7 cellular contexts compared by ENCODE assay signal in genomic region chr19:50512112-50512998, GRCh38. TPM values are rescaled to one million over a fixed set of nuclear protein-coding genes. Genes with fewer than 3 reads are reported as not detected.
A peak's percentile ranks its signal among the peaks of the same experiment; 100 is the strongest.
DNase-seq lines count a peak whose midpoint lies in the region; ATAC-seq and TF ChIP-seq lines count a peak whose summit lies in the region.
"Had no signal": no experiment of that assay in that cellular context is flagged by ENCODE, and none has a peak within 500 bp of the region (broad histone marks: within the 10 kb centered on the region; RNA-seq: fewer than 3 reads in every experiment).

No MANE protein-coding gene starts in this region.

- BruUV-seq in OCI-LY7 (replicated peaks; lab: Mats Ljungman, UMichigan): no TSS peak

- peak overlapping the region; percentile 24 for H3K9ac ChIP-seq in iPS-15b (ENCODE audit: low read depth, low read length)

- H3K4me1 ChIP-seq in ACC112 (ENCODE audit: control insufficient read depth, insufficient read depth, low read length, unreplicated experiment): no peaks in the 10 kb centered on the region
- H3K4me1 ChIP-seq in OCI-LY7 (ENCODE audit: insufficient read depth, low read length, poor library complexity, severe bottlenecking): peaks cover 12% of the 10 kb centered on the region
- H3K4me1 ChIP-seq in iPS-15b (ENCODE audit: control insufficient read depth, insufficient read depth, low read length): no peaks in the 10 kb centered on the region

- H3K9me2 ChIP-seq in OCI-LY7 (ENCODE audit: insufficient read depth, low read length): no peaks in the 10 kb centered on the region

- peak overlapping the region; percentile 60 for H3K4me2 ChIP-seq in OCI-LY7 (ENCODE audit: low read length)

- H3K36me3 ChIP-seq in ACC112 (ENCODE audit: insufficient read depth, low read length): no peaks in the 10 kb centered on the region
- no peaks in the 10 kb centered on the region for H3K36me3 ChIP-seq in OCI-LY7 (ENCODE audit: insufficient read depth, low read length)
- no peaks in the 10 kb centered on the region for H3K36me3 ChIP-seq in iPS-15b (ENCODE audit: control insufficient read depth, insufficient read depth, low read length)

- CTCF ChIA-PET in OCI-LY7 (lab: Charles Lee; ENCODE audit: unreplicated experiment): no interaction called here

- H3K27me3 ChIP-seq in ACC112 (ENCODE audit: insufficient read depth, low read length): no peaks in the 10 kb centered on the region
- peaks cover 12% of the 10 kb centered on the region for H3K27me3 ChIP-seq in iPS-15b (ENCODE audit: control insufficient read depth, insufficient read depth, low read length)
- H3K27me3 ChIP-seq: body of pancreas had no signal

- H3K4me3 ChIP-seq in ACC112 (ENCODE audit: low read depth, low read length) (peak overlapping the region; percentile 96), OCI-LY7 (ENCODE audit: low read depth, low read length, poor library complexity, severe bottlenecking) (peak overlapping the region; percentile 72), iPS-15b (ENCODE audit: low read depth, low read length) (peak overlapping the region; percentile 62)

- H3K27ac ChIP-seq in ACC112 (ENCODE audit: low read depth, low read length): no peak overlapping the region
- H3K27ac ChIP-seq in OCI-LY7 (ENCODE audit: low read depth, low read length, poor library complexity, severe bottlenecking): no peak overlapping the region

- H2AFZ ChIP-seq in ACC112 (ENCODE audit: low read length, unreplicated experiment) (no peak overlapping the region), OCI-LY7 (ENCODE audit: low read length) (peak overlapping the region; percentile 71; the same call in 1 of the 2 replicates)

- H3K79me2 ChIP-seq in ACC112 (ENCODE audit: control insufficient read depth, insufficient read depth, low read length, unreplicated experiment): peaks cover 9% of the 10 kb centered on the region
- H3K79me2 ChIP-seq in OCI-LY7 (ENCODE audit: insufficient read depth, low read depth, low read length): no peaks in the 10 kb centered on the region

- H3K9me3 ChIP-seq in OCI-LY7 (ENCODE audit: low read length) (no peaks in the 10 kb centered on the region), iPS-15b (ENCODE audit: control insufficient read depth, insufficient read depth, low read length) (no peaks in the 10 kb centered on the region)
- H3K9me3 ChIP-seq: body of pancreas had no signal

- H4K20me1 ChIP-seq in OCI-LY7 (ENCODE audit: insufficient read depth, low read length): no peaks in the 10 kb centered on the region

- no peak for TF ChIP-seq CTCF in OCI-LY7 (conservative IDR thresholded peaks at IDR 0.05; ENCODE audit: low read length)

- ATAC-seq in GM18868 (IDR thresholded peaks at IDR 0.05; ENCODE audit: unreplicated experiment): no peak

- intact Hi-C loops in OCI-LY7 (cut with micrococcal nuclease; ENCODE audit: unreplicated experiment): no loop called here

- POLR2A ChIA-PET in OCI-LY7 (lab: Charles Lee): no interaction called here

- DNase-seq in OCI-LY7 (ENCODE audit: low spot score) (no peak), 8988T (no peak), SW480 (ENCODE audit: low spot score) (no peak)

RNA-seq across cellular contexts. Expression of gene ASPDH, which starts 1.4 kb away (rescaled TPM):
- total RNA-seq in OCI-LY7 (2014; rRNA removed; shearing (Covaris generic)): not detected in 2 replicates
- not detected in 2 replicates for total RNA-seq in OCI-LY7 (2022)
- total RNA-seq: body of pancreas had no signal

RNA-seq across cellular contexts. Expression of gene JOSD2, which starts 1.4 kb away (rescaled TPM):
- total RNA-seq in OCI-LY7 (2014; rRNA removed; shearing (Covaris generic)): 10.6 and 13.0 TPM in 2 replicates
- 15.9 and 17.8 TPM in 2 replicates for total RNA-seq in OCI-LY7 (2022)

RNA-seq across cellular contexts. Expression of gene GARIN5A, which starts 35.7 kb away (rescaled TPM):
- total RNA-seq in OCI-LY7 (2014; rRNA removed; shearing (Covaris generic)): 0.63 and 0.85 TPM in 2 replicates
- total RNA-seq in OCI-LY7 (2022): 0.59 and 1.00 TPM in 2 replicates

RNA-seq across cellular contexts. Expression of gene EMC10, which starts 36.0 kb away (rescaled TPM):
- 44.4 and 45.2 TPM in 2 replicates for total RNA-seq in OCI-LY7 (2014; rRNA removed; shearing (Covaris generic))
- 37.5 and 39.1 TPM in 2 replicates for total RNA-seq in OCI-LY7 (2022)

RNA-seq across cellular contexts. Expression of gene LRRC4B, which starts 55.9 kb away (rescaled TPM):
- total RNA-seq in OCI-LY7 (2014; rRNA removed; shearing (Covaris generic)): not detected in 2 replicates
- total RNA-seq in OCI-LY7 (2022): 0.29 TPM in 1 of 2 replicates, not detected in the other
